1 cellular context compared by ENCODE assay signal in the genomic region with DNA sequence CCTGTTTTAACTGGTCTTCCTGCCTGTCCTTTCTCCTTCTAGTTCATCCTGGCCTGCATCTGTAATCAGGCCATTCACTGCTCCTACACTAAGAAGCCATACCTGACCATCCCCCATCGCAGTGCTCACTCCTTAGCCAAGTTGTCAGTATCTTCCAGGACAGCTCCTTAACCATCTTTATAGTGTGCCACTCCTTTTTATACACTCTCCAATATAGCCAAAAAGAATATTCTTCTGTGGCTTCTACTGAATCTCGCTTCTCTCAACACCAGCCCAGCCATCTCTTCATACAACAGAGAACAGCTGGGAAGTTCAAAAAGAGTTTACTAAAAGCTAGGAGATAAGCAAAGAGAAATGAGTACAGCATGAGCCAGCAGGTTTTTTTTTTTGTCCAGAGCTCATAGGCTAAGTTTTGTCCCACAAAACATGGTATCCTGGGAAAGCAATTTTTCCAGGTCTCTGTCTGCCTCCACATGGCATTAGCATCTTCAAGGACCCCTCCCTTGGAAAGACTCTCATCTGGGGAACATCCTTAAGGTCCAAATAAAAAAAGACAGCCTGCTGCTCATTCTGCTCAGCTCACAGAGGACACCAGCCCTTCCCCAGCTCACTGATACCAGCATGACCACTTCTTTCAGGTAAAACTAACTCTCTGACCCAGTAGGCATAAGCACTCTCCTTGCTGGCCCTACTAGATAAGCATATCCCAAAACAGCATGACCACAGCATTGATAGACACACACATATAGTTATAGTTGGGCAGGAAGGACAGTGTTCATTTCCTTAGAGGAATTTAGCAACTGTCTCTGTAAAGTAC.
TF ChIP-seq lines count a peak whose summit lies in the region.

No MANE protein-coding gene starts in this region.

TF ChIP-seq in IMR-90, 13 proteins besides CTCF, POLR2A, EP300 and RAD21:
- no peak for TF ChIP-seq CHD1 (IDR thresholded peaks at IDR 0.05; ENCODE audit: low read depth, low read length)
- TF ChIP-seq RCOR1 (IDR thresholded peaks at IDR 0.05; ENCODE audit: insufficient replicate concordance, low read length): no peak
- no peak for TF ChIP-seq MAFK (IDR thresholded peaks at IDR 0.05; ENCODE audit: low read depth, low read length)
- TF ChIP-seq, protein P1, sequence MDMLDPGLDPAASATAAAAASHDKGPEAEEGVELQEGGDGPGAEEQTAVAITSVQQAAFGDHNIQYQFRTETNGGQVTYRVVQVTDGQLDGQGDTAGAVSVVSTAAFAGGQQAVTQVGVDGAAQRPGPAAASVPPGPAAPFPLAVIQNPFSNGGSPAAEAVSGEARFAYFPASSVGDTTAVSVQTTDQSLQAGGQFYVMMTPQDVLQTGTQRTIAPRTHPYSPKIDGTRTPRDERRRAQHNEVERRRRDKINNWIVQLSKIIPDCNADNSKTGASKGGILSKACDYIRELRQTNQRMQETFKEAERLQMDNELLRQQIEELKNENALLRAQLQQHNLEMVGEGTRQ (IDR thresholded peaks at IDR 0.05; ENCODE audit: low read depth, low read length): no peak
- no peak for TF ChIP-seq CEBPB (IDR thresholded peaks at IDR 0.05; ENCODE audit: low read depth, low read length)
- no peak for TF ChIP-seq SMC3 (IDR thresholded peaks at IDR 0.05; ENCODE audit: low read depth, low read length)
- TF ChIP-seq, protein P2, sequence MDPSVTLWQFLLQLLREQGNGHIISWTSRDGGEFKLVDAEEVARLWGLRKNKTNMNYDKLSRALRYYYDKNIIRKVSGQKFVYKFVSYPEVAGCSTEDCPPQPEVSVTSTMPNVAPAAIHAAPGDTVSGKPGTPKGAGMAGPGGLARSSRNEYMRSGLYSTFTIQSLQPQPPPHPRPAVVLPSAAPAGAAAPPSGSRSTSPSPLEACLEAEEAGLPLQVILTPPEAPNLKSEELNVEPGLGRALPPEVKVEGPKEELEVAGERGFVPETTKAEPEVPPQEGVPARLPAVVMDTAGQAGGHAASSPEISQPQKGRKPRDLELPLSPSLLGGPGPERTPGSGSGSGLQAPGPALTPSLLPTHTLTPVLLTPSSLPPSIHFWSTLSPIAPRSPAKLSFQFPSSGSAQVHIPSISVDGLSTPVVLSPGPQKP (IDR thresholded peaks at IDR 0.05; ENCODE audit: borderline replicate concordance, low read depth, low read length): no peak
- TF ChIP-seq BHLHE40 (IDR thresholded peaks at IDR 0.05; ENCODE audit: low read depth, low read length): no peak
- no peak for TF ChIP-seq NFE2L2 (IDR thresholded peaks at IDR 0.05; ENCODE audit: low read depth, low read length)
- TF ChIP-seq MAZ (IDR thresholded peaks at IDR 0.05; ENCODE audit: borderline replicate concordance, low read depth, low read length): no peak
- TF ChIP-seq FOS (IDR thresholded peaks at IDR 0.05; ENCODE audit: low read depth, low read length): no peak
- TF ChIP-seq RFX5 (IDR thresholded peaks at IDR 0.05; ENCODE audit: low read depth, low read length): no peak
- TF ChIP-seq MXI1 (IDR thresholded peaks at IDR 0.05; ENCODE audit: borderline replicate concordance, low read depth, low read length): no peak
